In the genomic region with DNA sequence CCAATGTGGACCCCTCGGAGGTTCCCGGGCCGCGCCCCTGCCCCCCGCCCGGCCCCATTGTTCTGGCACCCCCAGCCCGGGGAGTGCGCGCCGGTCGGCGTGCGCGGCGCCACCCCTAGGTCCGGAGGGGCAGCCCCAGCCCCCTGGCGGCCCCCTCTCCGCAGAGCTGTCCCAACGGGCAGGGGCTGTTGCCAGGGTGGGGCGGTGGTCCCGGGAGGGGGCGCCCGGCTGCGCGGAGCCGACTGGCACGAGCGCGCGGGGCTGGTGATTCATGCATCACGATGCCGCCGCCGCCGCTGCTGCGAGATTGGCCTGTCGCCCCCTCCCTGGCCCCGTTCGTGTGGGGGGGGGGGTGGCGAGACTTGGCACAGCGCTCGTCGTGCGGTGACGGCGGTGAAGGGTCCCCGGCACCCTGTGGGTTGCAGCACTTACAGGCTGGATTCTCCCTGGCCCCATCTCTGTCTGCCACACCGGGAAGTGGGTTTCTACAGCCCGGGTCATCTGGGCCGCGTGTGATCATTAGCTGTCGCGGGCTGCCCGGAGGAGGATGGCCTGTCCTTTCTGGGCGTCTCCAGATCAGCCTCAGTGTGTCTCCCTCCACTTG, we compare ENCODE assay signal across 1 cellular context.
TF ChIP-seq lines count a peak whose summit lies in the region.

No MANE protein-coding gene starts in this region.

TF ChIP-seq in HepG2, 621 proteins besides CTCF, POLR2A, EP300 and RAD21 (continued from another document):
- TF ChIP-seq, protein P1, sequence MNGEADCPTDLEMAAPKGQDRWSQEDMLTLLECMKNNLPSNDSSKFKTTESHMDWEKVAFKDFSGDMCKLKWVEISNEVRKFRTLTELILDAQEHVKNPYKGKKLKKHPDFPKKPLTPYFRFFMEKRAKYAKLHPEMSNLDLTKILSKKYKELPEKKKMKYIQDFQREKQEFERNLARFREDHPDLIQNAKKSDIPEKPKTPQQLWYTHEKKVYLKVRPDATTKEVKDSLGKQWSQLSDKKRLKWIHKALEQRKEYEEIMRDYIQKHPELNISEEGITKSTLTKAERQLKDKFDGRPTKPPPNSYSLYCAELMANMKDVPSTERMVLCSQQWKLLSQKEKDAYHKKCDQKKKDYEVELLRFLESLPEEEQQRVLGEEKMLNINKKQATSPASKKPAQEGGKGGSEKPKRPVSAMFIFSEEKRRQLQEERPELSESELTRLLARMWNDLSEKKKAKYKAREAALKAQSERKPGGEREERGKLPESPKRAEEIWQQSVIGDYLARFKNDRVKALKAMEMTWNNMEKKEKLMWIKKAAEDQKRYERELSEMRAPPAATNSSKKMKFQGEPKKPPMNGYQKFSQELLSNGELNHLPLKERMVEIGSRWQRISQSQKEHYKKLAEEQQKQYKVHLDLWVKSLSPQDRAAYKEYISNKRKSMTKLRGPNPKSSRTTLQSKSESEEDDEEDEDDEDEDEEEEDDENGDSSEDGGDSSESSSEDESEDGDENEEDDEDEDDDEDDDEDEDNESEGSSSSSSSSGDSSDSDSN (CRISPR knock-in tag; IDR thresholded peaks at IDR 0.05), result peak; percentile 23; the same call in 1 of the 2 replicates
- TF ChIP-seq ZNF496 (CRISPR knock-in tag; IDR thresholded peaks at IDR 0.05; ENCODE audit: insufficient replicate concordance) (no peak), GPN1 (CRISPR knock-in tag; IDR thresholded peaks at IDR 0.05; ENCODE audit: borderline replicate concordance) (no peak), SRSF1 (optimal IDR thresholded peaks at IDR 0.05; ENCODE audit: low read depth, low read length) (peak; percentile 6), HHEX (CRISPR knock-in tag; IDR thresholded peaks at IDR 0.05) (no peak), ZNF570 (CRISPR knock-in tag; IDR thresholded peaks at IDR 0.05; ENCODE audit: borderline replicate concordance) (no peak), PATZ1 (CRISPR knock-in tag; IDR thresholded peaks at IDR 0.05) (peak; percentile 38; the same call in 1 of the 2 replicates), ZFP36L1 (CRISPR knock-in tag; IDR thresholded peaks at IDR 0.05) (no peak), KMT2B (CRISPR knock-in tag; IDR thresholded peaks at IDR 0.05) (no peak), MED13 (CRISPR knock-in tag; IDR thresholded peaks at IDR 0.05) (no peak), ZNF770 (CRISPR knock-in tag; IDR thresholded peaks at IDR 0.05) (0 out of 2 replicates have a peak, but pooled peaks have one; percentile 14), MXI1 (IDR thresholded peaks at IDR 0.05; ENCODE audit: borderline replicate concordance, low read depth, low read length) (no peak)
- TF ChIP-seq, protein P2, sequence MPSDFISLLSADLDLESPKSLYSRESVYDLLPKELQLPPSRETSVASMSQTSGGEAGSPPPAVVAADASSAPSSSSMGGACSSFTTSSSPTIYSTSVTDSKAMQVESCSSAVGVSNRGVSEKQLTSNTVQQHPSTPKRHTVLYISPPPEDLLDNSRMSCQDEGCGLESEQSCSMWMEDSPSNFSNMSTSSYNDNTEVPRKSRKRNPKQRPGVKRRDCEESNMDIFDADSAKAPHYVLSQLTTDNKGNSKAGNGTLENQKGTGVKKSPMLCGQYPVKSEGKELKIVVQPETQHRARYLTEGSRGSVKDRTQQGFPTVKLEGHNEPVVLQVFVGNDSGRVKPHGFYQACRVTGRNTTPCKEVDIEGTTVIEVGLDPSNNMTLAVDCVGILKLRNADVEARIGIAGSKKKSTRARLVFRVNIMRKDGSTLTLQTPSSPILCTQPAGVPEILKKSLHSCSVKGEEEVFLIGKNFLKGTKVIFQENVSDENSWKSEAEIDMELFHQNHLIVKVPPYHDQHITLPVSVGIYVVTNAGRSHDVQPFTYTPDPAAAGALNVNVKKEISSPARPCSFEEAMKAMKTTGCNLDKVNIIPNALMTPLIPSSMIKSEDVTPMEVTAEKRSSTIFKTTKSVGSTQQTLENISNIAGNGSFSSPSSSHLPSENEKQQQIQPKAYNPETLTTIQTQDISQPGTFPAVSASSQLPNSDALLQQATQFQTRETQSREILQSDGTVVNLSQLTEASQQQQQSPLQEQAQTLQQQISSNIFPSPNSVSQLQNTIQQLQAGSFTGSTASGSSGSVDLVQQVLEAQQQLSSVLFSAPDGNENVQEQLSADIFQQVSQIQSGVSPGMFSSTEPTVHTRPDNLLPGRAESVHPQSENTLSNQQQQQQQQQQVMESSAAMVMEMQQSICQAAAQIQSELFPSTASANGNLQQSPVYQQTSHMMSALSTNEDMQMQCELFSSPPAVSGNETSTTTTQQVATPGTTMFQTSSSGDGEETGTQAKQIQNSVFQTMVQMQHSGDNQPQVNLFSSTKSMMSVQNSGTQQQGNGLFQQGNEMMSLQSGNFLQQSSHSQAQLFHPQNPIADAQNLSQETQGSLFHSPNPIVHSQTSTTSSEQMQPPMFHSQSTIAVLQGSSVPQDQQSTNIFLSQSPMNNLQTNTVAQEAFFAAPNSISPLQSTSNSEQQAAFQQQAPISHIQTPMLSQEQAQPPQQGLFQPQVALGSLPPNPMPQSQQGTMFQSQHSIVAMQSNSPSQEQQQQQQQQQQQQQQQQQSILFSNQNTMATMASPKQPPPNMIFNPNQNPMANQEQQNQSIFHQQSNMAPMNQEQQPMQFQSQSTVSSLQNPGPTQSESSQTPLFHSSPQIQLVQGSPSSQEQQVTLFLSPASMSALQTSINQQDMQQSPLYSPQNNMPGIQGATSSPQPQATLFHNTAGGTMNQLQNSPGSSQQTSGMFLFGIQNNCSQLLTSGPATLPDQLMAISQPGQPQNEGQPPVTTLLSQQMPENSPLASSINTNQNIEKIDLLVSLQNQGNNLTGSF (CRISPR knock-in tag; IDR thresholded peaks at IDR 0.05), result no peak
- TF ChIP-seq, protein P3, sequence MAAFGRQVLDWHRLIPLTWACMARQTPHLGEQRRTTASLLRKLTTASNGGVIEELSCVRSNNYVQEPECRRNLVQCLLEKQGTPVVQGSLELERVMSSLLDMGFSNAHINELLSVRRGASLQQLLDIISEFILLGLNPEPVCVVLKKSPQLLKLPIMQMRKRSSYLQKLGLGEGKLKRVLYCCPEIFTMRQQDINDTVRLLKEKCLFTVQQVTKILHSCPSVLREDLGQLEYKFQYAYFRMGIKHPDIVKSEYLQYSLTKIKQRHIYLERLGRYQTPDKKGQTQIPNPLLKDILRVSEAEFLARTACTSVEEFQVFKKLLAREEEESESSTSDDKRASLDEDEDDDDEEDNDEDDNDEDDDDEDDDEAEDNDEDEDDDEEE (CRISPR knock-in tag; IDR thresholded peaks at IDR 0.05), result no peak
